In genomic region chr10:131871673-131872005, GRCh38 we compare ENCODE assay signal across 25 cellular contexts.
"Had no signal": no experiment of that assay in that cellular context is flagged by ENCODE, and none has a peak within 500 bp of the region (broad histone marks: within the 10 kb centered on the region; RNA-seq: fewer than 3 reads in every experiment).

No MANE protein-coding gene starts in this region.

- H3K4me3 Mint-ChIP-seq: effector memory CD8-positive, alpha-beta T cell; mesothelial cell of epicardium; naive B cell; natural killer cell treated with Interleukin-12 subunit alpha and Interleukin-12 subunit beta and Interleukin-15 and Interleukin-18, amount 100 ng/mL, for 72 hours; neural progenitor cell; stimulated activated naive CD8-positive, alpha-beta T cell treated with anti-CD3 and anti-CD28 coated beads, Interleukin-15, amount 100 ng/mL, for 72 hours had no signal

- H3K9me3 ChIP-seq: esophagus squamous epithelium, mucosa of descending colon, psoas muscle, thyroid gland, vagina had no signal

- H3K27ac ChIP-seq: coronary artery, esophagus squamous epithelium, neural progenitor cell, psoas muscle, thyroid gland, vagina had no signal

- H3K36me3 Mint-ChIP-seq: mesothelial cell of epicardium; naive B cell; natural killer cell treated with Interleukin-12 subunit alpha and Interleukin-12 subunit beta and Interleukin-15 and Interleukin-18, amount 100 ng/mL, for 72 hours; neural progenitor cell had no signal

- H3K27me3 ChIP-seq: neural progenitor cell, thyroid gland, vagina had no signal

- H3K36me3 ChIP-seq: esophagus squamous epithelium, neural progenitor cell, thyroid gland, vagina had no signal

- DNase-seq: dermis blood vessel endothelial cell; effector memory CD8-positive, alpha-beta T cell; erythroblast; esophagus squamous epithelium; foreskin melanocyte; glutamatergic neuron; mesenchymal stem cell; mucosa of descending colon; naive B cell; psoas muscle; right cardiac atrium; small intestine; stimulated activated CD4-positive, alpha-beta T cell treated with anti-CD3 and anti-CD28 coated beads, Interleukin-12 subunit alpha, Interleukin-12 subunit beta, amount 100 ng/mL, for 4 hours; stimulated activated CD4-positive, alpha-beta T cell treated with anti-CD3 and anti-CD28 coated beads, Interleukin-1b, Interleukin-23, amount 100 ng/mL, for 48 hours; stimulated activated CD4-positive, alpha-beta T cell treated with anti-CD3 and anti-CD28 coated beads, Interleukin-4, amount 100 ng/mL, for 1 hour; stimulated activated CD8-positive, alpha-beta memory T cell treated with anti-CD3 and anti-CD28 coated beads, Interleukin-4, amount 100 ng/mL, for 48 hours; stimulated activated naive CD4-positive, alpha-beta T cell; stimulated activated naive CD8-positive, alpha-beta T cell treated with anti-CD3 and anti-CD28 coated beads, Interleukin-15, amount 100 ng/mL, for 72 hours; thyroid gland; trophoblast cell had no signal

- H3K4me1 ChIP-seq: psoas muscle, vagina had no signal

- H3K4me3 ChIP-seq: coronary artery, esophagus squamous epithelium, mucosa of descending colon, neural progenitor cell, psoas muscle, thyroid gland, vagina had no signal

- H3K9me3 Mint-ChIP-seq: effector memory CD8-positive, alpha-beta T cell; mesothelial cell of epicardium; naive B cell; natural killer cell treated with Interleukin-12 subunit alpha and Interleukin-12 subunit beta and Interleukin-15 and Interleukin-18, amount 100 ng/mL, for 72 hours; stimulated activated naive CD8-positive, alpha-beta T cell treated with anti-CD3 and anti-CD28 coated beads, Interleukin-15, amount 100 ng/mL, for 72 hours had no signal

- H3K4me2 ChIP-seq: neural progenitor cell had no signal

- H3K9ac ChIP-seq: neural progenitor cell had no signal

- H3K27ac Mint-ChIP-seq: effector memory CD8-positive, alpha-beta T cell; mesothelial cell of epicardium; natural killer cell treated with Interleukin-12 subunit alpha and Interleukin-12 subunit beta and Interleukin-15 and Interleukin-18, amount 100 ng/mL, for 72 hours; neural progenitor cell had no signal
